ENCODE assay signal across 9 cellular contexts in the genomic region with DNA sequence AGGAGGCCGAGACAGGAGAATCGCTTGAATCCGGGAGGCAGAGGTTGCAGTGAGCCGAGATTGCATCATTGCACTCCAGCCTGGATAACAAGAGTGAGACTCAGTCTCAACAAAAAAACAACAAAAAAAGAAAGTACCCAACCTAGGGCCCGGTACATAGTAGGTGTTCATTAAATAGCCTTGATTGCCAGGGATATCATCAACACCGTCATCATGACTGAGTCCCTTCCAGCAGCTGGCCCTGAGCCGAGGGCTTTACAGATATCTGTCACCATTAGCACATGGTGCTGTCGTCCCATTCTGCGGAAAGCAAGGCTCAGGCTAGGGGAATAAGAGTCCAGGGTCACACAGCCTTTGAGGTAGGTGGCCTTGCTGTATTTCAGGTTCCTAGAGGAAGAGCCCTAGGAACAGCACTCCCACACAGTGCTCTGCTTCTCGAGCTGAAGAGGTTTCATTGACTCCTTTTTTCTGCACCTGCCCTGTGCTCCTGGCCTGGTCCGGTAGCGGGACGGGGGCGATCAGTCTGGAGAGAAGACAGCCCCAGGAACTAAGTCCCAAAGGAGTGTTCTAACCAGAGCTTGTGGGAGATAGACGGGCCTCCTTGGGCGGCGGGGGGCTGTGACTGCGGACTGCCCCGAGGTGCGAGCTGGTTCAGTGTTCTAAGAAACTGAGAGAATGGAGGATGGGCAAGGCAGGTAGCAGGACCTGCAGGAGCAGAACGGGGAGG. TPM values are rescaled to one million over a fixed set of nuclear protein-coding genes. Genes with fewer than 3 reads are reported as not detected.
DNase-seq lines count a peak whose midpoint lies in the region; ATAC-seq, FAIRE-seq and TF ChIP-seq lines count a peak whose summit lies in the region.
"Had no signal": no experiment of that assay in that cellular context is flagged by ENCODE, and none has a peak within 500 bp of the region (broad histone marks: within the 10 kb centered on the region; RNA-seq: fewer than 3 reads in every experiment).

No MANE protein-coding gene starts in this region.

- no peak for DNase-seq in PC-3
- no peak for DNase-seq in endothelial cell of umbilical vein (ENCODE audit: low read depth, low spot score)
- no peak for DNase-seq in osteocyte (ENCODE audit: extremely low spot score, unreplicated experiment)
- no peak for DNase-seq in OCI-M2 (lab: John Stamatoyannopoulos, UW; ENCODE audit: unreplicated experiment)
- DNase-seq in SKM-1 (lab: John Stamatoyannopoulos, UW; ENCODE audit: unreplicated experiment): no peak
- no peak for DNase-seq in NCI-H2107 treated with DMSO at 0.1 percent for 48 hours (lab: John Stamatoyannopoulos, UW; ENCODE audit: unreplicated experiment)
- no peak for DNase-seq in C1 segment of cervical spinal cord (lab: John Stamatoyannopoulos, UW)
- DNase-seq: stimulated activated CD4-positive, alpha-beta T cell treated with anti-CD3 and anti-CD28 coated beads, Interleukin-2, amount 100 ng/mL, for 48 hours had no signal

- no peak for TF ChIP-seq POLR2A in endothelial cell of umbilical vein (IDR thresholded peaks at IDR 0.05; ENCODE audit: low read depth, low read length)

- peak overlapping the region; percentile 99 for H3K27ac Mint-ChIP-seq in osteocyte (ENCODE audit: unreplicated experiment)

- H3K9me3 Mint-ChIP-seq in osteocyte (ENCODE audit: unreplicated experiment): no peaks in the 10 kb centered on the region

- H3K9ac ChIP-seq in BLaER1 (peak overlapping the region; percentile 79), PC-3 (ENCODE audit: low read length) (no peak overlapping the region), endothelial cell of umbilical vein (replicated peaks; ENCODE audit: extremely low read depth, insufficient read depth, low read length) (no peak overlapping the region)

- H3K4me1 ChIP-seq in BLaER1: peaks cover 73% of the 10 kb centered on the region
- peaks cover 13% of the 10 kb centered on the region for H3K4me1 ChIP-seq in PC-3 (ENCODE audit: insufficient read depth, low read length)
- peaks cover 6% of the 10 kb centered on the region for H3K4me1 ChIP-seq in endothelial cell of umbilical vein (ENCODE audit: control insufficient read depth, extremely low read depth, insufficient read depth, low read length)

- H3K36me3 ChIP-seq in BLaER1 (no peaks in the 10 kb centered on the region), PC-3 (ENCODE audit: low read depth, low read length) (no peaks in the 10 kb centered on the region), endothelial cell of umbilical vein (ENCODE audit: control insufficient read depth in 2 of 2, extremely low read depth in 1 of 2, insufficient read depth in 2 of 2, low read length in 2 of 2) (no peaks in the 10 kb centered on the region)

- dilution Hi-C loops in endothelial cell of umbilical vein (cut with MboI; ENCODE audit: extremely low pct_ligation_motif_present, low sequenced_read_pairs): no loop called here

- FAIRE-seq in endothelial cell of umbilical vein (lab: Jason Lieb, UNC): no peak

- H2AFZ ChIP-seq in PC-3 (ENCODE audit: low read length): peak overlapping the region; percentile 89
- H2AFZ ChIP-seq in endothelial cell of umbilical vein (ENCODE audit: low read depth, low read length): peak overlapping the region; percentile 86

- H3K27me3 ChIP-seq in BLaER1: no peaks in the 10 kb centered on the region
- no peaks in the 10 kb centered on the region for H3K27me3 ChIP-seq in PC-3 (ENCODE audit: low read length)
- H3K27me3 ChIP-seq in endothelial cell of umbilical vein (ENCODE audit: control insufficient read depth in 2 of 2, insufficient read depth in 2 of 2, low read length in 2 of 2): peaks cover 0 to 2% of the 10 kb centered on the region in 2 experiments

- POLR2A ChIA-PET in PC-3 (lab: Charles Lee; ENCODE audit: unreplicated experiment): interaction anchor here (0.5 kb wide), 1 partner anchor 752 kb away, joined by 3 read pairs; no protein-coding TSS in a partner anchor
- POLR2A ChIA-PET in endothelial cell of umbilical vein (lab: Charles Lee): no interaction called here

- CTCF ChIA-PET in PC-3 (lab: Charles Lee): no interaction called here
- CTCF ChIA-PET in endothelial cell of umbilical vein (lab: Charles Lee): interaction anchor here (0.6 to 0.9 kb wide), 3 partner anchors 34 to 156 kb away, joined by 3 read pairs; no protein-coding TSS in a partner anchor

- H3K27ac ChIP-seq in BLaER1 (peak overlapping the region; percentile 81), PC-3 (ENCODE audit: low read length) (no peak overlapping the region), endothelial cell of umbilical vein (ENCODE audit: insufficient read depth, low read depth, low read length) (no peak overlapping the region)

- no peaks in the 10 kb centered on the region for H3K9me1 ChIP-seq in endothelial cell of umbilical vein (replicated peaks; ENCODE audit: control insufficient read depth, extremely low read depth, insufficient read depth, low read length)

- H3K9me2 ChIP-seq in PC-3 (replicated peaks; ENCODE audit: low read length): no peaks in the 10 kb centered on the region

- no peaks in the 10 kb centered on the region for H4K20me1 ChIP-seq in BLaER1
- H4K20me1 ChIP-seq in PC-3 (ENCODE audit: low read length): no peaks in the 10 kb centered on the region
- no peaks in the 10 kb centered on the region for H4K20me1 ChIP-seq in endothelial cell of umbilical vein (replicated peaks; ENCODE audit: control insufficient read depth, extremely low read depth, insufficient read depth, low read length)

- H3K79me2 ChIP-seq in PC-3 (ENCODE audit: low read length): no peaks in the 10 kb centered on the region
- no peaks in the 10 kb centered on the region for H3K79me2 ChIP-seq in endothelial cell of umbilical vein (ENCODE audit: control insufficient read depth, insufficient read depth, low read length)

- H3K36me3 Mint-ChIP-seq in osteocyte (ENCODE audit: unreplicated experiment): no peaks in the 10 kb centered on the region

- intact Hi-C loops in PC-3 (cut with micrococcal nuclease) (loop anchor here (5.0 kb wide), 1 partner anchor 71 kb away; no protein-coding TSS in a partner anchor), endothelial cell of umbilical vein (cut with micrococcal nuclease) (loop anchor here (2.0 to 5.0 kb wide), 2 partner anchors 36 to 71 kb away; no protein-coding TSS in a partner anchor)

- H3K4me3 Mint-ChIP-seq in osteocyte (ENCODE audit: unreplicated experiment): peak overlapping the region; percentile 65

- H3F3A ChIP-seq in PC-3 (ENCODE audit: low read length, unreplicated experiment): no peaks in the 10 kb centered on the region

- TF ChIP-seq CTCF in PC-3 (conservative IDR thresholded peaks at IDR 0.05; ENCODE audit: low read depth, low read length): no peak
- TF ChIP-seq CTCF in endothelial cell of umbilical vein (IDR thresholded peaks at IDR 0.05; ENCODE audit: extremely low read depth in 1 of 2, insufficient read depth in 1 of 2, low read depth in 1 of 2, low read length in 2 of 2): no peak
- no peak for TF ChIP-seq CTCF in osteocyte (IDR thresholded peaks at IDR 0.05)

- H3K9me3 ChIP-seq in BLaER1 (no peaks in the 10 kb centered on the region), PC-3 (ENCODE audit: low read length) (no peaks in the 10 kb centered on the region), endothelial cell of umbilical vein (replicated peaks; ENCODE audit: control insufficient read depth, insufficient read depth, low read length) (no peaks in the 10 kb centered on the region)

- H3K4me1 Mint-ChIP-seq in osteocyte (ENCODE audit: unreplicated experiment): peaks cover 90% of the 10 kb centered on the region

- BruUV-seq in PC-3 (replicated peaks; lab: Mats Ljungman, UMichigan): no TSS peak
- no TSS peak for BruUV-seq in endothelial cell of umbilical vein (replicated peaks; lab: Mats Ljungman, UMichigan)

- H3K4me3 ChIP-seq in BLaER1 (peak overlapping the region; percentile 62), PC-3 (ENCODE audit: low read length) (peak overlapping the region; percentile 66; the same call in 1 of the 2 replicates), endothelial cell of umbilical vein (replicated peaks in 1 of 3; ENCODE audit: insufficient read depth in 1 of 3, low read depth in 1 of 3, low read length in 3 of 3) (no peak overlapping the region)

- H3K4me2 ChIP-seq in BLaER1 (peak overlapping the region; percentile 97), PC-3 (ENCODE audit: low read length) (peak overlapping the region; percentile 87), endothelial cell of umbilical vein (ENCODE audit: insufficient read depth, low read length) (no peak overlapping the region)

- ATAC-seq in PC-3: no peak

- no peaks in the 10 kb centered on the region for H3K27me3 Mint-ChIP-seq in osteocyte (ENCODE audit: unreplicated experiment)

TF ChIP-seq in endothelial cell of umbilical vein, 7 proteins besides CTCF, POLR2A, EP300 and RAD21:
- TF ChIP-seq MAX (IDR thresholded peaks at IDR 0.05; ENCODE audit: insufficient read depth, insufficient read length) (no peak), GATA2 (IDR thresholded peaks at IDR 0.05; ENCODE audit: insufficient read depth, insufficient read length, low read depth, low read length) (no peak), EZH2 (IDR thresholded peaks at IDR 0.05; ENCODE audit: borderline replicate concordance, low read depth, low read length, severe bottlenecking) (no peak), FOS (IDR thresholded peaks at IDR 0.05; ENCODE audit: borderline replicate concordance, insufficient read depth, low read length) (no peak), JUN (IDR thresholded peaks at IDR 0.05; ENCODE audit: borderline replicate concordance, insufficient read depth, insufficient read length, low read depth) (no peak), POLR2AphosphoS5 (IDR thresholded peaks at IDR 0.05; ENCODE audit: insufficient read depth, low read depth, low read length) (no peak), MYC (IDR thresholded peaks at IDR 0.05; ENCODE audit: low read depth, low read length) (no peak)

RNA-seq across cellular contexts. Expression of gene CXXC5, which starts 48.2 kb away (rescaled TPM):
- total RNA-seq in PC-3 (2014; rRNA removed) (31.1 and 42.4 TPM in 2 replicates), endothelial cell of umbilical vein (2.7 and 5.9 TPM in 2 replicates), osteocyte (239 and 259 TPM in 2 replicates)
- polyA plus RNA-seq in endothelial cell of umbilical vein: 5.5 and 8.2 TPM in 2 replicates
- 3.5 and 5.5 TPM in 2 replicates for polyA plus RNA-seq in endothelial cell of umbilical vein (2011; cell fraction: cytosol; rRNA removed)
- 2.2 and 3.2 TPM in 2 replicates for polyA plus RNA-seq in endothelial cell of umbilical vein (2011; cell fraction: nucleus; rRNA removed)
- 0.82 and 0.90 TPM in 2 replicates for polyA plus RNA-seq in endothelial cell of umbilical vein (2012)
- polyA minus RNA-seq in endothelial cell of umbilical vein: 4.7 and 6.7 TPM in 2 replicates
- polyA minus RNA-seq in endothelial cell of umbilical vein (2011; cell fraction: cytosol; rRNA and poly(A)+ RNA removed): 24.9 TPM
- polyA minus RNA-seq in endothelial cell of umbilical vein (2011; cell fraction: nucleus; rRNA and poly(A)+ RNA removed): 1.1 and 1.8 TPM in 2 replicates

Comparison
In these comparisons a context has a peak if more than half of its experiments do, and no peak if none do; other contexts are left out.
1. H3K4me3 ChIP-seq: peak in BLaER1 (single experiment) and PC-3 (single experiment); none in endothelial cell of umbilical vein (0 of 3).